Comparison of ENCODE assay signal across 27 cellular contexts in genomic region chr13:41408061-41408460, GRCh38. TPM values are rescaled to one million over a fixed set of nuclear protein-coding genes. Genes with fewer than 3 reads are reported as not detected.
"Had no signal": no experiment of that assay in that cellular context is flagged by ENCODE, and none has a peak within 500 bp of the region (broad histone marks: within the 10 kb centered on the region; RNA-seq: fewer than 3 reads in every experiment).

No MANE protein-coding gene starts in this region.

- FAIRE-seq: colon, small intestine had no signal

- H2AFZ ChIP-seq: hepatocyte, neural progenitor cell, parathyroid adenoma had no signal

- H3K9me3 ChIP-seq: esophagus muscularis mucosa, gastroesophageal sphincter, heart left ventricle, left lung, right lobe of liver, suprapubic skin, transverse colon, upper lobe of right lung, uterus had no signal

- H3K36me3 ChIP-seq: esophagus muscularis mucosa, gastroesophageal sphincter, heart left ventricle, left lung, neural progenitor cell, right lobe of liver, suprapubic skin, transverse colon, upper lobe of right lung, uterus had no signal

- ATAC-seq: gastroesophageal sphincter; heart left ventricle; left cardiac atrium; left lung; naive thymus-derived CD4-positive, alpha-beta T cell; right lobe of liver; stimulated activated naive CD8-positive, alpha-beta T cell treated with anti-CD3 and anti-CD28 coated beads, Interleukin-15, amount 100 ng/mL, for 72 hours; upper lobe of right lung had no signal

- H3K27me3 ChIP-seq: esophagus muscularis mucosa, foreskin keratinocyte, gastroesophageal sphincter, heart left ventricle, hepatocyte, left lung, neural progenitor cell, right lobe of liver, suprapubic skin, transverse colon, upper lobe of right lung, uterus had no signal

- H3K79me2 ChIP-seq: hepatocyte, parathyroid adenoma had no signal

- DNase-seq: effector CD8-positive, alpha-beta T cell; endodermal cell; heart left ventricle; left cardiac atrium; left lung; mesendoderm; midbrain; naive thymus-derived CD4-positive, alpha-beta T cell; right lobe of liver; small intestine; stimulated activated CD4-positive, alpha-beta T cell treated with anti-CD3 and anti-CD28 coated beads, Interleukin-1b, Interleukin-23, amount 100 ng/mL, for 48 hours; stimulated activated CD4-positive, alpha-beta T cell treated with anti-CD3 and anti-CD28 coated beads, Interleukin-4, amount 100 ng/mL, for 1 hour; stimulated activated CD8-positive, alpha-beta memory T cell treated with anti-CD3 and anti-CD28 coated beads, Interleukin-4, amount 100 ng/mL, for 48 hours; stimulated activated naive CD4-positive, alpha-beta T cell; stimulated activated naive CD8-positive, alpha-beta T cell treated with anti-CD3 and anti-CD28 coated beads, Interleukin-15, amount 100 ng/mL, for 72 hours; transverse colon; upper lobe of right lung; uterus had no signal

- H3K4me1 ChIP-seq: esophagus muscularis mucosa, gastroesophageal sphincter, heart left ventricle, left lung, neural progenitor cell, parathyroid adenoma, suprapubic skin, transverse colon, upper lobe of right lung, uterus had no signal

- H3K4me3 ChIP-seq: esophagus muscularis mucosa, gastroesophageal sphincter, heart left ventricle, hepatocyte, left lung, neural progenitor cell, right lobe of liver, suprapubic skin, transverse colon, upper lobe of right lung, uterus had no signal

- H3K9ac ChIP-seq: neural progenitor cell, parathyroid adenoma had no signal

- H3K27ac ChIP-seq: esophagus muscularis mucosa, foreskin keratinocyte, gastroesophageal sphincter, heart left ventricle, hepatocyte, left lung, neural progenitor cell, parathyroid adenoma, right lobe of liver, suprapubic skin, transverse colon, upper lobe of right lung, uterus had no signal

- H3K4me2 ChIP-seq: hepatocyte, neural progenitor cell had no signal

RNA-seq across cellular contexts. Expression of gene RGCC, which starts 49.3 kb away (rescaled TPM):
- total RNA-seq: progenitor cell of endocrine pancreas had no signal
